8 cellular contexts compared by ENCODE assay signal in genomic region chr10:77943086-77943901, GRCh38. TPM values are rescaled to one million over a fixed set of nuclear protein-coding genes. Genes with fewer than 3 reads are reported as not detected.
DNase-seq lines count a peak whose midpoint lies in the region; ATAC-seq and TF ChIP-seq lines count a peak whose summit lies in the region.

No MANE protein-coding gene starts in this region.

- no peak for DNase-seq in Right ventricle myocardium superior
- no peak for DNase-seq in cardiac septum (ENCODE audit: low spot score)
- DNase-seq in WTC11 (ENCODE audit: low spot score): no peak
- peak in 1 of 2 donors; percentile 63 for DNase-seq in uterus
- no peak for DNase-seq in NCI-H510A treated with DMSO at 0.1 percent for 48 hours (lab: John Stamatoyannopoulos, UW)
- DNase-seq in stimulated activated CD4-positive, alpha-beta T cell treated with anti-CD3 and anti-CD28 coated beads, Interleukin-12 subunit alpha, Interleukin-12 subunit beta, amount 100 ng/mL, for 4 hours: no peak

- H3K4me1 ChIP-seq in iPS-20b (ENCODE audit: insufficient read depth, low read length) (no peaks in the 10 kb centered on the region), uterus (no peaks in the 10 kb centered on the region)

- peaks cover 3% of the 10 kb centered on the region for H3K27me3 Mint-ChIP-seq in WTC11 (ENCODE audit: low read depth)

- H3K36me3 Mint-ChIP-seq in WTC11: no peaks in the 10 kb centered on the region

- H3K9ac ChIP-seq in iPS-20b (ENCODE audit: low read depth, low read length): peak overlapping the region; percentile 5; the same call in 1 of the 2 replicates

- TF ChIP-seq CTCF in WTC11 (IDR thresholded peaks at IDR 0.05): no peak
- TF ChIP-seq CTCF in uterus (IDR thresholded peaks at IDR 0.05): no peak

- CTCF ChIA-PET in WTC11 (lab: Charles Lee): interaction anchor here (1.3 kb wide), 1 partner anchor 31 kb away, joined by 9 read pairs; no protein-coding TSS in a partner anchor

- no peak overlapping the region for H3K4me3 Mint-ChIP-seq in WTC11

- H3K9me3 Mint-ChIP-seq in WTC11: no peaks in the 10 kb centered on the region

- intact Hi-C loops in Right ventricle myocardium superior (cut with DNase I): no loop called here
- intact Hi-C loops in cardiac septum (cut with DNase I): no loop called here
- intact Hi-C loops in uterus (cut with DNase I; ENCODE audit: low total_unique reads): no loop called here

- H3K27me3 ChIP-seq in iPS-20b (ENCODE audit: insufficient read depth, low read length) (no peaks in the 10 kb centered on the region), uterus (no peaks in the 10 kb centered on the region)

- H3K27ac Mint-ChIP-seq in WTC11: peak overlapping the region; percentile 57

- ATAC-seq in Right ventricle myocardium superior (ENCODE audit: poor library complexity) (peak; percentile 42), WTC11 (peak; percentile 88), GM19452 (IDR thresholded peaks at IDR 0.05; ENCODE audit: unreplicated experiment) (no peak)

- H3K4me3 ChIP-seq in iPS-20b (ENCODE audit: low read length) (no peak overlapping the region), uterus (no peak overlapping the region)

- POLR2A ChIA-PET in WTC11 (lab: Charles Lee): no interaction called here

- H3K9me3 ChIP-seq in iPS-20b (ENCODE audit: insufficient read depth, low read depth, low read length) (no peaks in the 10 kb centered on the region), uterus (no peaks in the 10 kb centered on the region)

- peaks cover 32% of the 10 kb centered on the region for H3K4me1 Mint-ChIP-seq in WTC11

- TF ChIP-seq POLR2A in uterus (IDR thresholded peaks at IDR 0.05): no peak

- no peak overlapping the region for H3K27ac ChIP-seq in iPS-20b (ENCODE audit: low read length)
- peak overlapping the region; percentile 15 to 82 for H3K27ac ChIP-seq in uterus

- no peaks in the 10 kb centered on the region for H3K36me3 ChIP-seq in iPS-20b (ENCODE audit: insufficient read depth, low read depth, low read length)
- H3K36me3 ChIP-seq in uterus: no peaks in the 10 kb centered on the region

TF ChIP-seq in WTC11, 78 proteins besides CTCF, POLR2A, EP300 and RAD21:
- no peak for TF ChIP-seq MYBL2 (CRISPR knock-in tag; IDR thresholded peaks at IDR 0.05)
- no peak for TF ChIP-seq NR3C1 (CRISPR knock-in tag; conservative IDR thresholded peaks at IDR 0.05; ENCODE audit: low read depth)

RNA-seq across cellular contexts. Expression of gene DLG5, which starts 16.7 kb away (rescaled TPM):
- 8.8 TPM for total RNA-seq in Right ventricle myocardium superior
- total RNA-seq in cardiac septum: 19.5 TPM
- 58.1 to 65.5 TPM (median 59.1 TPM) in 3 replicates for total RNA-seq in WTC11 (2021)
- 10 to 100 TPM; 27.1 to 72.6 (median 46.5) TPM for total RNA-seq in uterus
